In the genomic region with DNA sequence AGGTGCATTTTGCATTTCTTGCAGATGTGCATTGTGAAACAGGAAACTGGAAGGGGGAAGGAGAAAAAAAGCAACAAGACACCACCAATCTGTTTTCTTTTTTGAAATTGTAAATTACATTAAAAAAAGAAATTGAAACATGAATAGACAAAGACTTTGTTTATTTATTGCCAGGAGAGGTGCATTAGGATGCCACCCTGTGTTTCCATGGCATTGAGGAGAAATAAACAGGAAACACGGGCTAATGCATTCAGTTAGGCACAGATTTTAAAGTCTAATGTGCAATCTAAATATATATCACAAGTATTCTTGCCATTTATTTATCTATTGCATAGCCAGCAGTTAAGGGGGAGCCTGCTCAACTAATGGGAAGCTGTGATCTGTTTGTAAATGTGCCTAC, we compare ENCODE assay signal across 13 cellular contexts.
"Had no signal": no experiment of that assay in that cellular context is flagged by ENCODE, and none has a peak within 500 bp of the region (broad histone marks: within the 10 kb centered on the region; RNA-seq: fewer than 3 reads in every experiment).

No MANE protein-coding gene starts in this region.

- DNase-seq: activated CD4-positive, alpha-beta memory T cell treated with anti-CD3 and anti-CD28 coated beads for 36 hours; activated naive CD8-positive, alpha-beta T cell treated with anti-CD3 and anti-CD28 coated beads, Interleukin-2, amount 10 ng/mL, durations not matched to agents 7 days and 5 days; activated T-cell treated with anti-CD3 and anti-CD28 coated beads, Interleukin-2, amount 50 U/mL, for 72 hours; aorta; midbrain; pancreas; stimulated activated CD4-positive, alpha-beta T cell treated with anti-CD3 and anti-CD28 coated beads, Interleukin-12 subunit alpha, Interleukin-12 subunit beta, amount 100 ng/mL, for 4 hours; stimulated activated naive CD8-positive, alpha-beta T cell treated with anti-CD3 and anti-CD28 coated beads, Interleukin-15, Interleukin-2, amounts not matched to agents 100 U/mL and 50 U/mL, for 24 hours; T-helper 9 cell had no signal

- H3K27ac ChIP-seq: breast epithelium, esophagus muscularis mucosa, pancreas, suprapubic skin had no signal

- H3K4me1 ChIP-seq: breast epithelium, esophagus muscularis mucosa, pancreas, suprapubic skin had no signal

- H3K4me3 Mint-ChIP-seq: activated CD4-positive, alpha-beta memory T cell treated with anti-CD3 and anti-CD28 coated beads for 36 hours; activated naive CD8-positive, alpha-beta T cell treated with anti-CD3 and anti-CD28 coated beads, Interleukin-2, amount 10 ng/mL, durations not matched to agents 7 days and 5 days; activated T-cell treated with anti-CD3 and anti-CD28 coated beads, Interleukin-2, amount 50 U/mL, for 72 hours; type B pancreatic cell had no signal

- H3K27me3 ChIP-seq: breast epithelium, esophagus muscularis mucosa, pancreas, suprapubic skin had no signal

- ATAC-seq: activated T-cell treated with anti-CD3 and anti-CD28 coated beads, Interleukin-2, amount 50 U/mL, for 72 hours; stimulated activated naive CD8-positive, alpha-beta T cell treated with anti-CD3 and anti-CD28 coated beads, Interleukin-15, Interleukin-2, amounts not matched to agents 100 U/mL and 50 U/mL, for 24 hours had no signal

- H3K36me3 Mint-ChIP-seq: activated CD4-positive, alpha-beta memory T cell treated with anti-CD3 and anti-CD28 coated beads for 36 hours; activated naive CD8-positive, alpha-beta T cell treated with anti-CD3 and anti-CD28 coated beads, Interleukin-2, amount 10 ng/mL, durations not matched to agents 7 days and 5 days; type B pancreatic cell had no signal

- H3K27ac Mint-ChIP-seq: activated CD4-positive, alpha-beta memory T cell treated with anti-CD3 and anti-CD28 coated beads for 36 hours; activated naive CD8-positive, alpha-beta T cell treated with anti-CD3 and anti-CD28 coated beads, Interleukin-2, amount 10 ng/mL, durations not matched to agents 7 days and 5 days; activated T-cell treated with anti-CD3 and anti-CD28 coated beads, Interleukin-2, amount 50 U/mL, for 72 hours; type B pancreatic cell had no signal

- H3K4me3 ChIP-seq: breast epithelium, esophagus muscularis mucosa, pancreas, suprapubic skin had no signal

- H3K4me1 Mint-ChIP-seq: activated naive CD8-positive, alpha-beta T cell treated with anti-CD3 and anti-CD28 coated beads, Interleukin-2, amount 10 ng/mL, durations not matched to agents 7 days and 5 days had no signal

- H3K27me3 Mint-ChIP-seq: activated CD4-positive, alpha-beta memory T cell treated with anti-CD3 and anti-CD28 coated beads for 36 hours; activated naive CD8-positive, alpha-beta T cell treated with anti-CD3 and anti-CD28 coated beads, Interleukin-2, amount 10 ng/mL, durations not matched to agents 7 days and 5 days had no signal

- H3K36me3 ChIP-seq: breast epithelium, esophagus muscularis mucosa, pancreas, suprapubic skin had no signal

- H3K9me3 ChIP-seq: breast epithelium, esophagus muscularis mucosa, pancreas, suprapubic skin had no signal

- H3K9me3 Mint-ChIP-seq: activated CD4-positive, alpha-beta memory T cell treated with anti-CD3 and anti-CD28 coated beads for 36 hours; activated naive CD8-positive, alpha-beta T cell treated with anti-CD3 and anti-CD28 coated beads, Interleukin-2, amount 10 ng/mL, durations not matched to agents 7 days and 5 days; type B pancreatic cell had no signal
